1 cellular context compared by ENCODE assay signal in genomic region chr1:62318320-62318755, GRCh38.
TF ChIP-seq lines count a peak whose summit lies in the region.

No MANE protein-coding gene starts in this region.

TF ChIP-seq in A549, 52 proteins besides CTCF, POLR2A, EP300 and RAD21 (continued from another document):
- TF ChIP-seq CEBPB (IDR thresholded peaks at IDR 0.05): no peak
- no peak for TF ChIP-seq ZFP36 (IDR thresholded peaks at IDR 0.05; ENCODE audit: borderline replicate concordance, partially characterized antibody)
- no peak for TF ChIP-seq PBX3 (IDR thresholded peaks at IDR 0.05)
- no peak for TF ChIP-seq GATA3 (IDR thresholded peaks at IDR 0.05; ENCODE audit: borderline replicate concordance)
- TF ChIP-seq HOXB5 (CRISPR knock-in tag; IDR thresholded peaks at IDR 0.05): no peak
- TF ChIP-seq NFE2L2 (conservative IDR thresholded peaks at IDR 0.05; ENCODE audit: low read length): no peak
- TF ChIP-seq HMGXB4 (CRISPR knock-in tag; IDR thresholded peaks at IDR 0.05; ENCODE audit: borderline replicate concordance): no peak
